8 cellular contexts compared by ENCODE assay signal in the genomic region with DNA sequence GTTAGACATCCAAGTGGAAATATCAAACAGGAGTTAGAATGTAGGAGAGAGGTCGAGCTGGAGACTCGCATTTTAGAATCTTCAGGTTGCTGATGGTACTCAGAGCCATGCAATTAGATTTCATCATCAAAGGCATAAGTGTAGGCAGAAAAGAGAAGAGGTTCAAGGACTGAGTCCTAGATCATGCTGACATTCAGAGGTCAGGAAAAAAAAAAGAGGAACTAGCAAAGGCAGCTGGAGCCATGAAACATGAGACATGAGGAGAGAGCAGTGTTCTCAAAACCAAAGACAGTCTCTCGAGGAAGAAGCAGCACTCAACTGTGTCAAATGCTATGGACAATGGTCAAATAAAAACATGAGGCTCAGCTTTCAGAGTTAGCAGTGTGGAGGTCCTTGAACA. TPM values are rescaled to one million over a fixed set of nuclear protein-coding genes. Genes with fewer than 3 reads are reported as not detected.
DNase-seq lines count a peak whose midpoint lies in the region; ATAC-seq, FAIRE-seq and TF ChIP-seq lines count a peak whose summit lies in the region.
"Had no signal": no experiment of that assay in that cellular context is flagged by ENCODE, and none has a peak within 500 bp of the region (broad histone marks: within the 10 kb centered on the region; RNA-seq: fewer than 3 reads in every experiment).

No MANE protein-coding gene starts in this region.

- no peak overlapping the region for H4K8ac ChIP-seq in neuronal stem cell (ENCODE audit: low read depth, low read length)

- no peak overlapping the region for H3K4ac ChIP-seq in neuronal stem cell (ENCODE audit: low read length)

- no peak overlapping the region for H3K18ac ChIP-seq in neuronal stem cell (ENCODE audit: low read length)

- H2BK12ac ChIP-seq in neuronal stem cell (ENCODE audit: low read length), result no peak overlapping the region

- ATAC-seq in HG02870 (IDR thresholded peaks at IDR 0.05; ENCODE audit: unreplicated experiment) (peak; percentile 77), SK-N-SH treated with all-trans-retinoic acid at 6 μM for 48 hours (no peak)
- ATAC-seq in activated CD4-positive, alpha-beta T cell treated with anti-CD3 and anti-CD28 coated beads for 36 hours, result no peak
- no peak for ATAC-seq in activated T-cell treated with anti-CD3 and anti-CD28 coated beads, Interleukin-2, amount 50 U/mL, for 4 hours

- no peak overlapping the region for H3K27ac Mint-ChIP-seq in activated CD4-positive, alpha-beta T cell treated with anti-CD3 and anti-CD28 coated beads for 36 hours

- H3K9me3 ChIP-seq in neuronal stem cell (replicated peaks in 1 of 2; ENCODE audit: control insufficient read depth in 2 of 2, insufficient read depth in 1 of 2, low read depth in 1 of 2, low read length in 2 of 2), result no peaks in the 10 kb centered on the region

- H2BK120ac ChIP-seq in neuronal stem cell (ENCODE audit: low read depth, low read length), result no peak overlapping the region

- H2BK5ac ChIP-seq in neuronal stem cell (ENCODE audit: low read length), result no peak overlapping the region

- H3K9ac ChIP-seq in neuronal stem cell (ENCODE audit: low read depth, low read length, poor library complexity), result no peak overlapping the region

- no peaks in the 10 kb centered on the region for H3K36me3 Mint-ChIP-seq in activated CD4-positive, alpha-beta T cell treated with anti-CD3 and anti-CD28 coated beads for 36 hours (ENCODE audit: low read depth)
- H3K36me3 Mint-ChIP-seq in activated T-cell treated with anti-CD3 and anti-CD28 coated beads, Interleukin-2, amount 50 U/mL, for 4 hours (ENCODE audit: insufficient read depth), result no peaks in the 10 kb centered on the region

- H3K27ac ChIP-seq in neuronal stem cell (replicated peaks; ENCODE audit: low read length), result no peak overlapping the region

- no peak overlapping the region for H3K4me3 Mint-ChIP-seq in activated CD4-positive, alpha-beta T cell treated with anti-CD3 and anti-CD28 coated beads for 36 hours
- H3K4me3 Mint-ChIP-seq in activated T-cell treated with anti-CD3 and anti-CD28 coated beads, Interleukin-2, amount 50 U/mL, for 4 hours, result no peak overlapping the region

- H3K27me3 Mint-ChIP-seq in activated CD4-positive, alpha-beta T cell treated with anti-CD3 and anti-CD28 coated beads for 36 hours, result peaks cover 5% of the 10 kb centered on the region
- H3K27me3 Mint-ChIP-seq in activated T-cell treated with anti-CD3 and anti-CD28 coated beads, Interleukin-2, amount 50 U/mL, for 4 hours (ENCODE audit: low read depth), result peaks cover 5% of the 10 kb centered on the region

- H3K23ac ChIP-seq in neuronal stem cell (ENCODE audit: low read depth, low read length, poor library complexity), result no peak overlapping the region

- FAIRE-seq in GM19239 (lab: Jason Lieb, UNC), result peak; percentile 73

- H3K4me1 ChIP-seq in neuronal stem cell (ENCODE audit: control insufficient read depth in 2 of 2, insufficient read depth in 1 of 2, low read depth in 1 of 2, low read length in 2 of 2), result no peaks in the 10 kb centered on the region

- no peak overlapping the region for H4K91ac ChIP-seq in neuronal stem cell (ENCODE audit: low read depth, low read length, poor library complexity)

- no peak overlapping the region for H2BK15ac ChIP-seq in neuronal stem cell (ENCODE audit: low read length)

- POLR2A ChIA-PET in activated CD4-positive, alpha-beta T cell treated with anti-CD3 and anti-CD28 coated beads for 36 hours (lab: Charles Lee), result no interaction called here

- CTCF ChIA-PET in activated CD4-positive, alpha-beta T cell treated with anti-CD3 and anti-CD28 coated beads for 36 hours (lab: Charles Lee), result interaction anchor here (1.2 to 1.3 kb wide), 2 partner anchors 11 to 13 kb away, joined by 3 to 5 read pairs; no protein-coding TSS in a partner anchor

- no peak overlapping the region for H3K4me3 ChIP-seq in neuronal stem cell (ENCODE audit: low read length in 2 of 2)

- no peak overlapping the region for H3K14ac ChIP-seq in neuronal stem cell (ENCODE audit: low read length)

- WGBS in neuronal stem cell (ENCODE audit: extremely low coverage in 2 of 2, insufficient read length in 2 of 2, insufficient replicate concordance in 1 of 2), 2 donors, result no CpG with 5 or more reads among the region's 3 CpGs

- no peaks in the 10 kb centered on the region for H3K9me3 Mint-ChIP-seq in activated CD4-positive, alpha-beta T cell treated with anti-CD3 and anti-CD28 coated beads for 36 hours (ENCODE audit: low read depth)
- no peaks in the 10 kb centered on the region for H3K9me3 Mint-ChIP-seq in activated T-cell treated with anti-CD3 and anti-CD28 coated beads, Interleukin-2, amount 50 U/mL, for 4 hours

- no peaks in the 10 kb centered on the region for H3K79me1 ChIP-seq in neuronal stem cell (ENCODE audit: low read depth, low read length)

- peak overlapping the region; percentile 60 for H2AFZ ChIP-seq in neuronal stem cell (ENCODE audit: low read length)

- H2AK5ac ChIP-seq in neuronal stem cell (ENCODE audit: low read depth, low read length), result no peak overlapping the region

- peaks cover 7% of the 10 kb centered on the region for H3K4me1 Mint-ChIP-seq in activated CD4-positive, alpha-beta T cell treated with anti-CD3 and anti-CD28 coated beads for 36 hours
- peaks cover 12% of the 10 kb centered on the region for H3K4me1 Mint-ChIP-seq in activated T-cell treated with anti-CD3 and anti-CD28 coated beads, Interleukin-2, amount 50 U/mL, for 4 hours (ENCODE audit: low read depth)

- no peaks in the 10 kb centered on the region for H3K36me3 ChIP-seq in neuronal stem cell (replicated peaks in 1 of 2; ENCODE audit: control insufficient read depth in 2 of 2, insufficient read depth in 2 of 2, low read length in 2 of 2)

- H3K27me3 ChIP-seq in neuronal stem cell (ENCODE audit: control insufficient read depth in 3 of 3, insufficient read depth in 3 of 3, low read depth in 1 of 3, low read length in 3 of 3), result peaks cover 0 to 10% (median 0%) of the 10 kb centered on the region in 3 experiments

- DNase-seq in GM19239 (ENCODE audit: insufficient read length, low spot score) (no peak), NCI-H2171 treated with DMSO at 0.1 percent for 48 hours (lab: John Stamatoyannopoulos, UW) (peak; percentile 46), neuronal stem cell (ENCODE audit: low spot score) (no peak)
- no peak for DNase-seq in activated CD4-positive, alpha-beta T cell treated with anti-CD3 and anti-CD28 coated beads for 36 hours
- DNase-seq in activated T-cell treated with anti-CD3 and anti-CD28 coated beads, Interleukin-2, amount 50 U/mL, for 4 hours, result no peak
- DNase-seq: T-helper 9 cell had no signal

- intact Hi-C loops in activated CD4-positive, alpha-beta T cell treated with anti-CD3 and anti-CD28 coated beads for 36 hours (cut with DNase I, micrococcal nuclease), result no loop called here

- H3K4me2 ChIP-seq in neuronal stem cell (ENCODE audit: insufficient read depth, low read length, poor library complexity, severe bottlenecking), result no peak overlapping the region

TF ChIP-seq in SK-N-SH treated with all-trans-retinoic acid at 6 μM for 48 hours, 23 proteins besides CTCF, POLR2A, EP300 and RAD21 (continues in another document):
- no peak for TF ChIP-seq GLIS3 (CRISPR knock-in tag; IDR thresholded peaks at IDR 0.05)
- TF ChIP-seq, protein P1, sequence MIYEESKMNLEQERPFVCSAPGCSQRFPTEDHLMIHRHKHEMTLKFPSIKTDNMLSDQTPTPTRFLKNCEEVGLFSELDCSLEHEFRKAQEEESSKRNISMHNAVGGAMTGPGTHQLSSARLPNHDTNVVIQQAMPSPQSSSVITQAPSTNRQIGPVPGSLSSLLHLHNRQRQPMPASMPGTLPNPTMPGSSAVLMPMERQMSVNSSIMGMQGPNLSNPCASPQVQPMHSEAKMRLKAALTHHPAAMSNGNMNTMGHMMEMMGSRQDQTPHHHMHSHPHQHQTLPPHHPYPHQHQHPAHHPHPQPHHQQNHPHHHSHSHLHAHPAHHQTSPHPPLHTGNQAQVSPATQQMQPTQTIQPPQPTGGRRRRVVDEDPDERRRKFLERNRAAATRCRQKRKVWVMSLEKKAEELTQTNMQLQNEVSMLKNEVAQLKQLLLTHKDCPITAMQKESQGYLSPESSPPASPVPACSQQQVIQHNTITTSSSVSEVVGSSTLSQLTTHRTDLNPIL (CRISPR knock-in tag; IDR thresholded peaks at IDR 0.05; ENCODE audit: low read depth), result no peak
- no peak for TF ChIP-seq BACH2 (CRISPR knock-in tag; IDR thresholded peaks at IDR 0.05; ENCODE audit: borderline replicate concordance)
- TF ChIP-seq ESRRG (CRISPR knock-in tag; IDR thresholded peaks at IDR 0.05), result no peak
- no peak for TF ChIP-seq ISL1 (CRISPR knock-in tag; IDR thresholded peaks at IDR 0.05)
- no peak for TF ChIP-seq TSHZ2 (CRISPR knock-in tag; IDR thresholded peaks at IDR 0.05)
- no peak for TF ChIP-seq ZNF70 (CRISPR knock-in tag; IDR thresholded peaks at IDR 0.05)
- TF ChIP-seq TOX (CRISPR knock-in tag; IDR thresholded peaks at IDR 0.05; ENCODE audit: borderline replicate concordance), result no peak
- no peak for TF ChIP-seq ZNF565 (CRISPR knock-in tag; conservative IDR thresholded peaks at IDR 0.05; ENCODE audit: low read depth)
- TF ChIP-seq CSDC2 (CRISPR knock-in tag; IDR thresholded peaks at IDR 0.05), result no peak

RNA-seq across cellular contexts. Expression of gene TPP2, which starts 12.4 kb away (rescaled TPM):
- 29.8 TPM for polyA plus RNA-seq in neuronal stem cell (2013, experiment 1 of 2)
- polyA plus RNA-seq in neuronal stem cell (2013, experiment 2 of 2), result 30.2 TPM
- 10 to 100 TPM; 75.2 to 77.0 TPM for total RNA-seq in activated CD4-positive, alpha-beta T cell treated with anti-CD3 and anti-CD28 coated beads for 36 hours
- total RNA-seq in activated T-cell treated with anti-CD3 and anti-CD28 coated beads, Interleukin-2, amount 50 U/mL, for 4 hours, result 10 to 100 TPM; 57.7 to 62.0 (median 58.6) TPM
